24 cellular contexts compared by ENCODE assay signal in the genomic region with DNA sequence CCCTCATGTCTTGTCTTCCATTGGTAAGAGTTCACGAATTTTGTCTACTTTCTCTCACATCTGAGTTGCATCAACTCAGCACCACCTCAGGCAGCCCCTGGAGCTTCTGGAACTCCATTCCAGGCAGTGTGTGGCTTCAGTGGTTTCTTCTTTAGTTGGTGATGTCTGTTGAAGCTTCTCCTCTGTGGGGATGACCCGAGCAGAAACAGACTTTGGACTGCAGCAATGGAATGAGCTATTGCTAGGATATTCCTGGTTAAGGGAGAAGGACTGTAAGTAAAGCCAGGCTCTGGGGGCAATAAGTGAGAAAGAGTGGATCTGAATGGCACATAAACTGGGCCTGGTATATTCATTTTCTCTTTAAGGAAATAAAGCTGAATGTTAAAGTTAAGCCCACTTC. TPM values are rescaled to one million over a fixed set of nuclear protein-coding genes. Genes with fewer than 3 reads are reported as not detected.
A peak's percentile ranks its signal among the peaks of the same experiment; 100 is the strongest.
DNase-seq lines count a peak whose midpoint lies in the region; ATAC-seq, FAIRE-seq and TF ChIP-seq lines count a peak whose summit lies in the region.
"Had no signal": no experiment of that assay in that cellular context is flagged by ENCODE, and none has a peak within 500 bp of the region (broad histone marks: within the 10 kb centered on the region; RNA-seq: fewer than 3 reads in every experiment).

No MANE protein-coding gene starts in this region.

- no peak for TF ChIP-seq POLR2A in A549 (IDR thresholded peaks at IDR 0.05; ENCODE audit: low read length)

- 80% methylated on average over 2 of the region's 2 CpGs for WGBS in A549 (ENCODE audit: missing lambda C conversion rate)
- WGBS in neuronal stem cell (ENCODE audit: extremely low coverage in 2 of 2, insufficient read length in 2 of 2, insufficient replicate concordance in 1 of 2), 2 donors = no CpG with 5 or more reads among the region's 2 CpGs

- H3K36me3 ChIP-seq in neuronal stem cell (replicated peaks in 1 of 2; ENCODE audit: control insufficient read depth in 2 of 2, insufficient read depth in 2 of 2, low read length in 2 of 2) = no peaks in the 10 kb centered on the region
- H3K36me3 ChIP-seq: BE2C; BLaER1 treated with 17β-estradiol and CSF1 and Interleukin-3, amounts not matched to agents 10 nM and 100 nM had no signal

- no peak for TF ChIP-seq RAD21 in A549 (conservative IDR thresholded peaks at IDR 0.05 in 1 of 2, IDR thresholded peaks at IDR 0.05 in 1 of 2)

- no peak overlapping the region for H3K14ac ChIP-seq in neuronal stem cell (ENCODE audit: low read length)

- no peak overlapping the region for H3K23ac ChIP-seq in neuronal stem cell (ENCODE audit: low read depth, low read length, poor library complexity)

- H4K8ac ChIP-seq in neuronal stem cell (ENCODE audit: low read depth, low read length) = no peak overlapping the region

- no peak overlapping the region for H2BK120ac ChIP-seq in neuronal stem cell (ENCODE audit: low read depth, low read length)

- no peak overlapping the region for H3K4me2 ChIP-seq in A549
- H3K4me2 ChIP-seq in neuronal stem cell (ENCODE audit: insufficient read depth, low read length, poor library complexity, severe bottlenecking) = no peak overlapping the region
- H3K4me2 ChIP-seq: BLaER1 treated with 17β-estradiol and CSF1 and Interleukin-3, amounts not matched to agents 10 nM and 100 nM; GM23338 had no signal

- H2BK15ac ChIP-seq in neuronal stem cell (ENCODE audit: low read length) = no peak overlapping the region

- H3K4me1 ChIP-seq in A549 (peaks cover 44% of the 10 kb centered on the region), neuronal stem cell (ENCODE audit: control insufficient read depth in 2 of 2, insufficient read depth in 1 of 2, low read depth in 1 of 2, low read length in 2 of 2) (no peaks in the 10 kb centered on the region)
- H3K4me1 ChIP-seq: BE2C; BLaER1 treated with 17β-estradiol and CSF1 and Interleukin-3, amounts not matched to agents 10 nM and 100 nM had no signal

- no peak overlapping the region for H2AFZ ChIP-seq in neuronal stem cell (ENCODE audit: low read length)
- H2AFZ ChIP-seq: GM23338 had no signal

- no peak overlapping the region for H4K91ac ChIP-seq in neuronal stem cell (ENCODE audit: low read depth, low read length, poor library complexity)

- H2BK12ac ChIP-seq in neuronal stem cell (ENCODE audit: low read length) = no peak overlapping the region

- POLR2A ChIA-PET in A549 (lab: Yijun Ruan, JAX) = no interaction called here

- no peak overlapping the region for H3K9ac ChIP-seq in neuronal stem cell (ENCODE audit: low read depth, low read length, poor library complexity)
- H3K9ac ChIP-seq: BLaER1 treated with 17β-estradiol and CSF1 and Interleukin-3, amounts not matched to agents 10 nM and 100 nM had no signal

- H3K27ac ChIP-seq in A549 = peak overlapping the region; percentile 6 to 77; a peak in 4 of 6 replicates
- no peak overlapping the region for H3K27ac ChIP-seq in neuronal stem cell (replicated peaks; ENCODE audit: low read length)
- H3K27ac ChIP-seq: 22Rv1; BLaER1 treated with 17β-estradiol and CSF1 and Interleukin-3, amounts not matched to agents 10 nM and 100 nM had no signal

- no peak for TF ChIP-seq EP300 in A549 (IDR thresholded peaks at IDR 0.05)

- no peaks in the 10 kb centered on the region for H3K27me3 ChIP-seq in neuronal stem cell (ENCODE audit: control insufficient read depth in 3 of 3, insufficient read depth in 3 of 3, low read depth in 1 of 3, low read length in 3 of 3)
- H3K27me3 ChIP-seq: BE2C; BLaER1 treated with 17β-estradiol and CSF1 and Interleukin-3, amounts not matched to agents 10 nM and 100 nM had no signal

- TF ChIP-seq CTCF in A549 (IDR thresholded peaks at IDR 0.05) = no peak

- peak overlapping the region; percentile 51 for H3K18ac ChIP-seq in neuronal stem cell (ENCODE audit: low read length)

- no peak overlapping the region for H2AK5ac ChIP-seq in neuronal stem cell (ENCODE audit: low read depth, low read length)

- H3K9me3 ChIP-seq in A549 (no peaks in the 10 kb centered on the region), neuronal stem cell (replicated peaks in 1 of 2; ENCODE audit: control insufficient read depth in 2 of 2, insufficient read depth in 1 of 2, low read depth in 1 of 2, low read length in 2 of 2) (no peaks in the 10 kb centered on the region)
- H3K9me3 ChIP-seq: BE2C; BLaER1 treated with 17β-estradiol and CSF1 and Interleukin-3, amounts not matched to agents 10 nM and 100 nM had no signal

- H2BK5ac ChIP-seq in neuronal stem cell (ENCODE audit: low read length) = no peak overlapping the region

- H3K4ac ChIP-seq in neuronal stem cell (ENCODE audit: low read length) = no peak overlapping the region

- intact Hi-C loops in left colon (cut with DNase I, micrococcal nuclease) = no loop called here

- no peak overlapping the region for H3K4me3 ChIP-seq in A549
- no peak overlapping the region for H3K4me3 ChIP-seq in neuronal stem cell (ENCODE audit: low read length in 2 of 2)
- H3K4me3 ChIP-seq: BLaER1 treated with 17β-estradiol and CSF1 and Interleukin-3, amounts not matched to agents 10 nM and 100 nM; GM12878; GM23338 had no signal

- no peaks in the 10 kb centered on the region for H3K79me1 ChIP-seq in neuronal stem cell (ENCODE audit: low read depth, low read length)

- CTCF ChIA-PET in A549 (lab: Yijun Ruan, JAX) = interaction anchor here (1.0 to 1.6 kb wide), 4 partner anchors 10 to 35 kb away, joined by 3 to 4 read pairs (median 3); no protein-coding TSS in a partner anchor

- ATAC-seq in A549 (no peak), left colon (peak; percentile 29), GM21515 (IDR thresholded peaks at IDR 0.05; ENCODE audit: unreplicated experiment) (no peak), left lobe of liver (no peak)
- ATAC-seq: GM12878, GM23338, HCT116 had no signal

- FAIRE-seq in A549 (lab: Jason Lieb, UNC) = no peak
- FAIRE-seq: A204.1, GM12878, GM19239 had no signal

- DNase-seq in A549 (ENCODE audit: low read depth in 1 of 2, low spot score in 1 of 2) (no peak), EH (ENCODE audit: low read depth) (peak; percentile 16), left colon (no peak), neuronal stem cell (ENCODE audit: low spot score) (no peak), left lobe of liver (ENCODE audit: low spot score) (no peak)
- no peak for DNase-seq in stimulated activated naive CD4-positive, alpha-beta T cell treated with Interleukin-2 at 50 U/mL for 16 hours (lab: John Stamatoyannopoulos, UW)
- DNase-seq: ACHN; AML-193; BE2C; Calu3; CD4-positive, alpha-beta T cell; CD8-positive, alpha-beta memory T cell; DMS53; EL; GDM1; H9 had no signal

TF ChIP-seq in A549, 52 proteins besides CTCF, POLR2A, EP300 and RAD21 (continues in another document):
- TF ChIP-seq CHD2 (IDR thresholded peaks at IDR 0.05; ENCODE audit: low read length, partially characterized antibody) (no peak), ZNF302 (CRISPR knock-in tag; IDR thresholded peaks at IDR 0.05) (no peak), RCOR1 (IDR thresholded peaks at IDR 0.05; ENCODE audit: low read depth, low read length) (no peak), SMC3 (IDR thresholded peaks at IDR 0.05) (no peak), TP53 (CRISPR knock-in tag; IDR thresholded peaks at IDR 0.05) (no peak), SREBF2 (IDR thresholded peaks at IDR 0.05) (no peak)
- TF ChIP-seq, protein P1, sequence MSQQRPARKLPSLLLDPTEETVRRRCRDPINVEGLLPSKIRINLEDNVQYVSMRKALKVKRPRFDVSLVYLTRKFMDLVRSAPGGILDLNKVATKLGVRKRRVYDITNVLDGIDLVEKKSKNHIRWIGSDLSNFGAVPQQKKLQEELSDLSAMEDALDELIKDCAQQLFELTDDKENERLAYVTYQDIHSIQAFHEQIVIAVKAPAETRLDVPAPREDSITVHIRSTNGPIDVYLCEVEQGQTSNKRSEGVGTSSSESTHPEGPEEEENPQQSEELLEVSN (IDR thresholded peaks at IDR 0.05; ENCODE audit: borderline replicate concordance, low read depth) = no peak
- TF ChIP-seq, protein P2, sequence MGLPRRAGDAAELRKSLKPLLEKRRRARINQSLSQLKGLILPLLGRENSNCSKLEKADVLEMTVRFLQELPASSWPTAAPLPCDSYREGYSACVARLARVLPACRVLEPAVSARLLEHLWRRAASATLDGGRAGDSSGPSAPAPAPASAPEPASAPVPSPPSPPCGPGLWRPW (IDR thresholded peaks at IDR 0.05) = no peak
- TF ChIP-seq, protein P3, sequence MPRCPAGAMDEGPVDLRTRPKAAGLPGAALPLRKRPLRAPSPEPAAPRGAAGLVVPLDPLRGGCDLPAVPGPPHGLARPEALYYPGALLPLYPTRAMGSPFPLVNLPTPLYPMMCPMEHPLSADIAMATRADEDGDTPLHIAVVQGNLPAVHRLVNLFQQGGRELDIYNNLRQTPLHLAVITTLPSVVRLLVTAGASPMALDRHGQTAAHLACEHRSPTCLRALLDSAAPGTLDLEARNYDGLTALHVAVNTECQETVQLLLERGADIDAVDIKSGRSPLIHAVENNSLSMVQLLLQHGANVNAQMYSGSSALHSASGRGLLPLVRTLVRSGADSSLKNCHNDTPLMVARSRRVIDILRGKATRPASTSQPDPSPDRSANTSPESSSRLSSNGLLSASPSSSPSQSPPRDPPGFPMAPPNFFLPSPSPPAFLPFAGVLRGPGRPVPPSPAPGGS (IDR thresholded peaks at IDR 0.05) = no peak

RNA-seq across cellular contexts. Expression of a gene that starts 32.3 kb away (rescaled TPM):
- polyA plus RNA-seq in A549 (2011; rRNA removed) (32.4 and 34.4 TPM in 2 replicates), A549 (2017; fragmentation: RNase III; extraction: RNeasy Plus Mini Kit Qiagen cat#74134 plus additional on column Dnase treatment) (11.6 to 14.0 TPM (median 11.7 TPM) in 3 replicates)
- polyA plus RNA-seq in A549 (2012; cell fraction: cytosol; rRNA removed) = 5.2 and 6.9 TPM in 2 replicates
- 3.2 and 5.4 TPM in 2 replicates for polyA plus RNA-seq in A549 (2012; cell fraction: nucleus; rRNA removed)
- polyA minus RNA-seq in A549 (2011; rRNA and poly(A)+ RNA removed) = 15.4 and 26.1 TPM in 2 replicates
- total RNA-seq in left colon (1 to 10 TPM; 1.7 to 2.3 TPM), left lobe of liver (0.98 TPM)
- 0.73 TPM for polyA plus RNA-seq in neuronal stem cell (2013, experiment 1 of 2)
- polyA plus RNA-seq in neuronal stem cell (2013, experiment 2 of 2) = 0.66 TPM
